31 cellular contexts compared by ENCODE assay signal in the genomic region with DNA sequence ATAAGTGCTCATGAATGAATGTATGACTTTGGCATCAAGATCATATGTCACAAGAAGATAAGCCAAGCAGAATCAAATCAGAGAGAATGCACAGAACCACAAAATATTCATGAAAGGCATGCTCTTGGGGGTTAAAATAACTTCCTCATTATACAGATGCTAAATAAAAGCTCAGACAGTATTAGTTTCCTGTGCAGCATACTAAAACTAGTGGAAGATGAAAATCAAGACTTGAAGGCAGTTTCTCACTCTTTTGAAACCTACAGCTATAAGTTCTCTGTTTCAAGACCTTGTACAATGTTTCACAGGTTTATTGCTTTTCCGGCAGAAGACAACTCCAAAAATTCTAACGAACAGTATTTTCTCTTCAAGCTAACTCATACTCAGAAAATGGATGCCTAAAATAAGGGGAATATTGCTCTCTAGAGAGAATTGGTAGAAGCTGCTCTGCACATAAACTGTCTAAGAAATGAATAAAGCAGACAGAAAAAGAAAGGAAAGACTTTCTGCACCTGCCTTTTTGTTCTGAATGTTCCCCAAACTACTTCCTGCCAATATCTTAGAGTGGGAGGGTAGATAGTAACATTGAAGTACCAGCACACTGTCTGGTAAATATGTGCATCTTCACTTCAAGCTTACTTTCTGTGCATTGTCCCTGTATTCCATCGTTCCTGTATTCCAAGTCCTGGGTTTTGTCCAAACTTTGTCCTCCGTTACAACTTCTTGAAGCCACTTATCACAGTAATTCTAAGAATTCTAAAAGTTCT.
"Had no signal": no experiment of that assay in that cellular context is flagged by ENCODE, and none has a peak within 500 bp of the region (broad histone marks: within the 10 kb centered on the region; RNA-seq: fewer than 3 reads in every experiment).

No MANE protein-coding gene starts in this region.

- DNase-seq: activated B cell treated with CpG ODN at 0.5 μM for 24 hours; activated CD4-positive, alpha-beta memory T cell treated with anti-CD3 and anti-CD28 coated beads for 36 hours; activated CD4-positive, alpha-beta T cell treated with anti-CD3 and anti-CD28 coated beads for 4 hours; activated CD4-positive, alpha-beta T cell treated with anti-CD3 and anti-CD28 coated beads, Interleukin-2, amount 50 U/mL, for 1 hour; activated CD4-positive, CD25-positive, alpha-beta regulatory T cell treated with anti-CD3 and anti-CD28 coated beads, Interleukin-2, amount 50 U/mL, for 72 hours; activated CD8-positive, alpha-beta memory T cell treated with anti-CD3 and anti-CD28 coated beads for 24 hours; activated CD8-positive, alpha-beta memory T cell treated with anti-CD3 and anti-CD28 coated beads, Interleukin-2, amount 10 ng/mL, durations not matched to agents 7 days and 5 days; activated CD8-positive, alpha-beta memory T cell treated with anti-CD3 and anti-CD28 coated beads, Interleukin-2, amount 50 U/mL, for 48 hours; activated effector memory CD4-positive, alpha-beta T cell treated with Interleukin-2 at 50 U/mL for 16 hours; activated naive CD8-positive, alpha-beta T cell treated with anti-CD3 and anti-CD28 coated beads, Interleukin-2, amount 10 ng/mL, durations not matched to agents 7 days and 5 days; activated T-cell treated with anti-CD3 and anti-CD28 coated beads, Interleukin-2, amount 50 U/mL, for 48 hours; amygdala; body of pancreas; Karpas-422; MG63; MV-4-11; NCI-H1092; NCI-H1436 treated with DMSO at 0.1 percent for 48 hours; NCI-H1694 treated with DMSO at 0.1 percent for 48 hours; NCI-H2029; NCI-H510A; NCI-H526; NCI-H748 treated with DMSO at 0.1 percent for 48 hours; Right ventricle myocardium superior; SW 1271; T-helper 1 cell; T-helper 2 cell; T-helper 9 cell had no signal

- H3K27me3 ChIP-seq: ascending aorta, body of pancreas, breast epithelium, MG63 had no signal

- H3K36me3 ChIP-seq: ascending aorta, breast epithelium, MG63 had no signal

- H3K4me1 ChIP-seq: ascending aorta, body of pancreas, breast epithelium had no signal

- ATAC-seq: activated CD8-positive, alpha-beta memory T cell treated with anti-CD3 and anti-CD28 coated beads, Interleukin-2, amount 10 ng/mL, durations not matched to agents 7 days and 5 days; body of pancreas had no signal

- H3K4me3 ChIP-seq: ascending aorta, body of pancreas, breast epithelium, MG63 had no signal

- H3K9me3 ChIP-seq: ascending aorta, body of pancreas, breast epithelium, MG63 had no signal

- H3K27ac ChIP-seq: ascending aorta, body of pancreas, breast epithelium, VCaP had no signal
